18 cellular contexts compared by ENCODE assay signal in the genomic region with DNA sequence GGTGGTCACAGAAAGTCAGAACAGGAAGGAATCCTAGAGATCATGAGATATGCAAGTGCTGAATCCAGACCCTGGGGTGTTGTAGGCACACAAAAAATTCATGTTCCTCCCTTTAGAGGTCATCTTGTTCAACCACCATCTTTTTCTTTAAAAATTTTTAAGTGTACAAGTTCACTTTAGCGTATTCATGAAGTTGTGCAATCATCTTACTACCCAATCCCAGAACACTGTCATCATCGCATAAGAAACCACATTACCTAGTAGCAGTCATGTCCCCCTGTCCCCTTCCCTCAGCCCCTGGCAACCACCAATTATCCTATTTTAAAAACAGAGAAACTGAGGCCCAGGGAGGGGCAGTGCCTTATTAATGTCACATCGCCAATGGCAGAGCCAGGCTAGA. TPM values are rescaled to one million over a fixed set of nuclear protein-coding genes. Genes with fewer than 3 reads are reported as not detected.
"Had no signal": no experiment of that assay in that cellular context is flagged by ENCODE, and none has a peak within 500 bp of the region (broad histone marks: within the 10 kb centered on the region; RNA-seq: fewer than 3 reads in every experiment).

No MANE protein-coding gene starts in this region.

- H3K27me3 ChIP-seq: esophagus squamous epithelium, neural progenitor cell, ovary, right atrium auricular region had no signal

- H3K4me2 ChIP-seq: neural progenitor cell, smooth muscle cell had no signal

- H3K9ac ChIP-seq: neural progenitor cell had no signal

- ATAC-seq: left cardiac atrium; lower lobe of right lung; natural killer cell treated with Interleukin-12 subunit alpha and Interleukin-12 subunit beta and Interleukin-15 and Interleukin-18, amount 100 ng/mL, for 72 hours had no signal

- H3K27ac ChIP-seq: esophagus squamous epithelium, left ventricle myocardium inferior, lower lobe of right lung, neural progenitor cell, ovary, right atrium auricular region had no signal

- H3K9me3 ChIP-seq: esophagus squamous epithelium, left ventricle myocardium inferior, lower lobe of right lung, ovary, right atrium auricular region had no signal

- H3K4me1 ChIP-seq: esophagus squamous epithelium, lower lobe of right lung, neural progenitor cell, right atrium auricular region had no signal

- H2AFZ ChIP-seq: neural progenitor cell had no signal

- FAIRE-seq: kidney had no signal

- H3K4me3 ChIP-seq: esophagus squamous epithelium, left ventricle myocardium inferior, lower lobe of right lung, neural progenitor cell, ovary, right atrium auricular region, smooth muscle cell had no signal

- H3K36me3 ChIP-seq: esophagus squamous epithelium, left ventricle myocardium inferior, lower lobe of right lung, neural progenitor cell, ovary, right atrium auricular region had no signal

- DNase-seq: dermis blood vessel endothelial cell; esophagus squamous epithelium; foreskin fibroblast; immature natural killer cell; left cardiac atrium; left ventricle myocardium inferior; lower lobe of right lung; nucleus accumbens; ovary; stimulated activated CD4-positive, alpha-beta T cell treated with anti-CD3 and anti-CD28 coated beads, Interleukin-2, amount 100 ng/mL, for 48 hours; stimulated activated naive CD4-positive, alpha-beta T cell treated with Interleukin-2 at 50 U/mL for 16 hours; trophoblast cell had no signal

RNA-seq across cellular contexts. Expression of a gene that starts 20.3 kb away (rescaled TPM):
- total RNA-seq: dermis blood vessel endothelial cell, epithelial cell of proximal tubule had no signal
